ENCODE assay signal across 36 cellular contexts in the genomic region with DNA sequence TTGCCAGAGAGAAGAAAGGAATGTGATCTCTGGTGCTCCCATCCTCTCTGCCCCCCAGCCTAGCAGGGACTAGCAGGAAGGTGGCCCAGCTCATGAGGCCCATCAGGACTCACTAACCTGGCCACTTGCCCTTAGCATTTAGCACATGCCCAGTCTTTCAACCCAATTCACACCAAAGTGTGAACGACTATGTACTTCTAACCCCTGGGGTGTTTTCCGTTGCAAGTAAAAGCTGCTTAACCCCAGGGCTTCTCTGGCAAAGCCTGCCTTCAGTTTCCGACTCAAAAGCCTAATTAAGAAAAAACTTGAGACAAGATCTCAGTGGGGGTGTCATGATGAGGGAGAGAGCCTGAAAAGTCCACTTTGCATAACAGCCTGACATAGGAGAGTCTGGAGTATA.
"Had no signal": no experiment of that assay in that cellular context is flagged by ENCODE, and none has a peak within 500 bp of the region (broad histone marks: within the 10 kb centered on the region; RNA-seq: fewer than 3 reads in every experiment).

No MANE protein-coding gene starts in this region.

- H3K4me3 ChIP-seq: ascending aorta, cardiac muscle cell had no signal

- H3K9me3 Mint-ChIP-seq: activated CD4-positive, alpha-beta memory T cell treated with anti-CD3 and anti-CD28 coated beads for 36 hours; activated CD8-positive, alpha-beta T cell treated with anti-CD3 and anti-CD28 coated beads for 36 hours; activated naive CD4-positive, alpha-beta T cell treated with anti-CD3 and anti-CD28 coated beads for 36 hours had no signal

- H3K4me3 Mint-ChIP-seq: activated B cell treated with CpG ODN at 0.5 μM for 24 hours; activated CD4-positive, alpha-beta memory T cell treated with anti-CD3 and anti-CD28 coated beads for 36 hours; activated CD4-positive, alpha-beta T cell treated with anti-CD3 and anti-CD28 coated beads, Interleukin-2, amount 10 ng/mL, durations not matched to agents 24 days and 14 days; activated CD8-positive, alpha-beta T cell treated with anti-CD3 and anti-CD28 coated beads for 36 hours; activated naive CD4-positive, alpha-beta T cell treated with anti-CD3 and anti-CD28 coated beads for 36 hours; activated naive CD8-positive, alpha-beta T cell treated with anti-CD3 and anti-CD28 coated beads for 36 hours; brain; central memory CD8-positive, alpha-beta T cell; T-helper 1 cell treated with Interleukin-12 subunit alpha and Interleukin-12 subunit beta and Interleukin-4 antibody, amounts not matched to agents 30 μg/mL and 1 μg/mL, for 36 hours; T-helper 2 cell treated with Interferon-gamma antibody and Interleukin-4, amounts not matched to agents 5 μg/mL and 100 μg/mL, for 36 hours had no signal

- H3K9me3 ChIP-seq: ascending aorta had no signal

- FAIRE-seq: bronchial epithelial cell, TTC549 had no signal

- H3K27ac ChIP-seq: ascending aorta, cardiac muscle cell, VCaP had no signal

- ATAC-seq: activated CD8-positive, alpha-beta T cell treated with anti-CD3 and anti-CD28 coated beads for 36 hours; activated naive CD4-positive, alpha-beta T cell treated with anti-CD3 and anti-CD28 coated beads, Interleukin-2, amount 50 U/mL, for 72 hours had no signal

- H3K4me1 Mint-ChIP-seq: activated B cell treated with CpG ODN at 0.5 μM for 24 hours; activated CD4-positive, alpha-beta T cell treated with anti-CD3 and anti-CD28 coated beads, Interleukin-2, amount 10 ng/mL, durations not matched to agents 24 days and 14 days; activated naive CD8-positive, alpha-beta T cell treated with anti-CD3 and anti-CD28 coated beads for 36 hours; central memory CD8-positive, alpha-beta T cell had no signal

- H3K27ac Mint-ChIP-seq: activated B cell treated with CpG ODN at 0.5 μM for 24 hours; activated CD4-positive, alpha-beta memory T cell treated with anti-CD3 and anti-CD28 coated beads for 36 hours; activated CD4-positive, alpha-beta T cell treated with anti-CD3 and anti-CD28 coated beads, Interleukin-2, amount 10 ng/mL, durations not matched to agents 24 days and 14 days; activated CD8-positive, alpha-beta T cell treated with anti-CD3 and anti-CD28 coated beads for 36 hours; activated naive CD4-positive, alpha-beta T cell treated with anti-CD3 and anti-CD28 coated beads for 36 hours; activated naive CD4-positive, alpha-beta T cell treated with anti-CD3 and anti-CD28 coated beads, Interleukin-2, amount 50 U/mL, for 72 hours; activated naive CD8-positive, alpha-beta T cell treated with anti-CD3 and anti-CD28 coated beads for 36 hours; T-helper 1 cell treated with Interleukin-12 subunit alpha and Interleukin-12 subunit beta and Interleukin-4 antibody, amounts not matched to agents 30 μg/mL and 1 μg/mL, for 36 hours; T-helper 2 cell treated with Interferon-gamma antibody and Interleukin-4, amounts not matched to agents 5 μg/mL and 100 μg/mL, for 36 hours had no signal

- H3K27me3 Mint-ChIP-seq: activated B cell treated with CpG ODN at 0.5 μM for 24 hours; activated CD4-positive, alpha-beta memory T cell treated with anti-CD3 and anti-CD28 coated beads for 36 hours; activated CD4-positive, alpha-beta T cell treated with anti-CD3 and anti-CD28 coated beads, Interleukin-2, amount 10 ng/mL, durations not matched to agents 24 days and 14 days had no signal

- H3K36me3 Mint-ChIP-seq: activated CD4-positive, alpha-beta memory T cell treated with anti-CD3 and anti-CD28 coated beads for 36 hours; activated naive CD4-positive, alpha-beta T cell treated with anti-CD3 and anti-CD28 coated beads, Interleukin-2, amount 50 U/mL, for 72 hours; activated naive CD8-positive, alpha-beta T cell treated with anti-CD3 and anti-CD28 coated beads for 36 hours had no signal

- H3K36me3 ChIP-seq: ascending aorta, cardiac muscle cell had no signal

- DNase-seq: activated B cell treated with CpG ODN at 0.5 μM for 24 hours; activated CD4-positive, alpha-beta memory T cell treated with anti-CD3 and anti-CD28 coated beads for 36 hours; activated CD4-positive, alpha-beta T cell treated with anti-CD3 and anti-CD28 coated beads for 4 hours; activated CD4-positive, alpha-beta T cell treated with anti-CD3 and anti-CD28 coated beads, Interleukin-2, amount 10 ng/mL, durations not matched to agents 24 days and 14 days; activated CD4-positive, alpha-beta T cell treated with anti-CD3 and anti-CD28 coated beads, Interleukin-2, amount 50 U/mL, for 1 hour; activated CD4-positive, alpha-beta T cell treated with anti-CD3 and anti-CD28 coated beads, Interleukin-2, amount 50 U/mL, for 4 hours; activated CD4-positive, CD25-positive, alpha-beta regulatory T cell treated with anti-CD3 and anti-CD28 coated beads, Interleukin-2, amount 50 U/mL, for 72 hours; activated CD8-positive, alpha-beta memory T cell treated with anti-CD3 and anti-CD28 coated beads, Interleukin-2, amount 50 U/mL, for 4 hours; activated CD8-positive, alpha-beta T cell treated with anti-CD3 and anti-CD28 coated beads for 36 hours; activated effector memory CD4-positive, alpha-beta T cell treated with anti-CD3 and anti-CD28 coated beads, Interleukin-2, amount 50 U/mL, for 16 hours; activated gamma-delta T cell treated with Interleukin-2 at 50 U/mL for 16 hours; activated naive CD4-positive, alpha-beta T cell; activated naive CD4-positive, alpha-beta T cell treated with anti-CD3 and anti-CD28 coated beads for 36 hours; activated naive CD4-positive, alpha-beta T cell treated with anti-CD3 and anti-CD28 coated beads, Interleukin-2, amount 50 U/mL, for 16 hours; activated naive CD8-positive, alpha-beta T cell treated with anti-CD3 and anti-CD28 coated beads for 36 hours; activated T-cell treated with anti-CD3 and anti-CD28 coated beads for 4 hours; activated T-cell treated with anti-CD3 and anti-CD28 coated beads, Interleukin-2, amount 50 U/mL, for 1 hour; activated T-cell treated with anti-CD3 and anti-CD28 coated beads, Interleukin-2, amount 50 U/mL, for 48 hours; amygdala; anterior cingulate cortex; caudate nucleus; cerebellar nuclear complex; SW 1271; T-helper 1 cell; T-helper 2 cell; T-helper 9 cell had no signal
